In the genomic region with DNA sequence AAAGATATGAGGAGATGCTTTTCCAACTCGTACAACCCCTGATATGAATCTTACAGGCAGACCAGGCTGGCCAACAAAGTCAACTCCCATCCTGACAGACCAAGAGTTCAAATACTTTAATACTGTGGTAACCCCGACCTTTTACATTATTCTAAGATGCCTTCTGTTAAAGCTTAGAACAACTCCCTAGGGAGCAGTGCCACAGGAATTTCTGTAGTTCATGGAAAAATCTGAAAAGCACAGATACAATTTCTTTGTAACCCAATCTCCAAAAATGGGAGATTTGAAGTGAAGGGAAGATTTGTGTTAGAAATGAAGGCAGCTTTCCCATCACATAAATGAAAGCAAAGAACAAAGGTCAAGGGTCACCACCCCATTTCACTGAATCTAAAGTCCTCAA, we compare ENCODE assay signal across 1 cellular context.
TF ChIP-seq lines count a peak whose summit lies in the region.

No MANE protein-coding gene starts in this region.

TF ChIP-seq in A549, 52 proteins besides CTCF, POLR2A, EP300 and RAD21 (continued from another document):
- TF ChIP-seq RCOR1 (IDR thresholded peaks at IDR 0.05; ENCODE audit: low read depth, low read length) (no peak), FOSB (CRISPR knock-in tag; IDR thresholded peaks at IDR 0.05) (no peak), TFCP2L1 (CRISPR knock-in tag; IDR thresholded peaks at IDR 0.05) (no peak), NR3C1 (IDR thresholded peaks at IDR 0.05) (no peak), EHMT2 (IDR thresholded peaks at IDR 0.05; ENCODE audit: low read depth) (no peak), ELK1 (IDR thresholded peaks at IDR 0.05; ENCODE audit: low read depth, low read length) (no peak), CBX8 (IDR thresholded peaks at IDR 0.05) (no peak), PHF8 (IDR thresholded peaks at IDR 0.05; ENCODE audit: borderline replicate concordance, low read depth) (no peak), ZFP36 (IDR thresholded peaks at IDR 0.05; ENCODE audit: borderline replicate concordance, partially characterized antibody) (no peak), FOSL2 (IDR thresholded peaks at IDR 0.05) (no peak), FOSL2 (CRISPR knock-in tag; IDR thresholded peaks at IDR 0.05) (no peak)
